Comparison of ENCODE assay signal across 13 cellular contexts in the genomic region with DNA sequence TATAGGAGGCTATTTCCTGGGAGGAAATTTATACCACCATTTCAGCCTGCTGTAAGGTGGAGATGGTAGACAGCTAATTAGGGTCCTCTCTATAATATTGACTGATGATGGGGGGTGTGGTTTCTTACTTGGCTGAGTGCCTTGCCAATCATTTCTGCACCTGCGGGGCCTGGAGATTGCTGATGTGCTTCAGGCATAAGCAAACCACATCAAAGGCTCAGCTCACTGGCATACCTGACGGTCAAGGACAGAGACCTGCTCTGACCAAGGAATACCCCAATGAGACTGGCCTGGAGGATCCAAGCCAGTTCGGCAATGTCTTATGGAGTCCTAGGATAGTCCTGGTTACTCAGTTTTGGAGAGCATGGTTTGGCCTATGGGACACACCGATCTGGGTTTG. TPM values are rescaled to one million over a fixed set of nuclear protein-coding genes. Genes with fewer than 3 reads are reported as not detected.
DNase-seq lines count a peak whose midpoint lies in the region; ATAC-seq and TF ChIP-seq lines count a peak whose summit lies in the region.
"Had no signal": no experiment of that assay in that cellular context is flagged by ENCODE, and none has a peak within 500 bp of the region (broad histone marks: within the 10 kb centered on the region; RNA-seq: fewer than 3 reads in every experiment).

No MANE protein-coding gene starts in this region.

- intact Hi-C loops in HCT116 (cut with micrococcal nuclease): no loop called here

- TF ChIP-seq EP300 in suprapubic skin (IDR thresholded peaks at IDR 0.05): no peak

- no peak for DNase-seq in HCT116 (ENCODE audit: low read depth, low spot score)
- DNase-seq in NCI-H1105 treated with DMSO at 0.1 percent for 48 hours (lab: John Stamatoyannopoulos, UW): peak; percentile 75
- DNase-seq in NCI-H2081 treated with DMSO at 0.1 percent for 48 hours (lab: John Stamatoyannopoulos, UW): peak; percentile 36
- DNase-seq in T-helper 17 cell: no peak
- DNase-seq in WERI-Rb-1: no peak
- no peak for DNase-seq in suprapubic skin (ENCODE audit: low spot score in 2 of 2)
- no peak for DNase-seq in HuH-7 (ENCODE audit: low spot score)
- DNase-seq: DMS153, HCEC 1CT, MV-4-11, OCI-M1, SJCRH30 had no signal

- no peak for TF ChIP-seq RAD21 in HCT116 (IDR thresholded peaks at IDR 0.05; ENCODE audit: low read depth)

- CTCF ChIA-PET in HCT116 (lab: Charles Lee): no interaction called here

- no peaks in the 10 kb centered on the region for H4K20me1 ChIP-seq in HCT116 (ENCODE audit: insufficient read depth)

- no peaks in the 10 kb centered on the region for H3K9me3 ChIP-seq in HCT116 (ENCODE audit: control insufficient read depth in 1 of 2, insufficient read depth in 1 of 2, low read depth in 1 of 2, low read length in 2 of 2)
- no peaks in the 10 kb centered on the region for H3K9me3 ChIP-seq in T-helper 17 cell (ENCODE audit: control insufficient read depth, low read length, poor library complexity, severe bottlenecking)
- peaks cover 4% of the 10 kb centered on the region for H3K9me3 ChIP-seq in WERI-Rb-1 (ENCODE audit: severe bottlenecking)
- no peaks in the 10 kb centered on the region for H3K9me3 ChIP-seq in suprapubic skin
- H3K9me3 ChIP-seq: SJCRH30 had no signal

- no peak overlapping the region for H3K4me2 ChIP-seq in HCT116 (ENCODE audit: low read length)

- H3K9ac ChIP-seq in HCT116 (ENCODE audit: low read length): no peak overlapping the region

- H3K27me3 ChIP-seq in HCT116 (ENCODE audit: insufficient read depth, low read length): no peaks in the 10 kb centered on the region
- no peaks in the 10 kb centered on the region for H3K27me3 ChIP-seq in WERI-Rb-1 (ENCODE audit: insufficient read depth, low read depth, severe bottlenecking)
- H3K27me3 ChIP-seq in suprapubic skin: no peaks in the 10 kb centered on the region
- H3K27me3 ChIP-seq: SJCRH30 had no signal

- no TSS peak for BruUV-seq in HCT116 (replicated peaks; lab: Mats Ljungman, UMichigan)

- H3K4me3 Mint-ChIP-seq in T-helper 17 cell: no peak overlapping the region

- no peaks in the 10 kb centered on the region for H3K27me3 Mint-ChIP-seq in T-helper 17 cell

- ATAC-seq in HCT116 (no peak), T-helper 17 cell (peak; percentile 10)

- TF ChIP-seq CTCF in HCT116 (IDR thresholded peaks at IDR 0.05 in 2 of 3, conservative IDR thresholded peaks at IDR 0.05 in 1 of 3; ENCODE audit: borderline replicate concordance in 1 of 3, insufficient read depth in 1 of 3, low read depth in 2 of 3, low read length in 2 of 3) (no peak), WERI-Rb-1 (IDR thresholded peaks at IDR 0.05; ENCODE audit: low read depth, low read length) (no peak), suprapubic skin (IDR thresholded peaks at IDR 0.05) (no peak)

- H3K4me3 ChIP-seq in HCT116 (replicated peaks in 1 of 2; ENCODE audit: low read depth in 1 of 2, low read length in 2 of 2): no peak overlapping the region
- H3K4me3 ChIP-seq in WERI-Rb-1 (ENCODE audit: low read depth, low read length): no peak overlapping the region
- H3K4me3 ChIP-seq in suprapubic skin: no peak overlapping the region
- H3K4me3 ChIP-seq: SJCRH30 had no signal

- no peaks in the 10 kb centered on the region for H3K79me2 ChIP-seq in HCT116 (ENCODE audit: insufficient read depth, low read length)

- POLR2A ChIA-PET in HCT116 (lab: Charles Lee): no interaction called here

- 81% methylated on average over 2 of the region's 4 CpGs for WGBS in suprapubic skin

- H3K9me2 ChIP-seq in HCT116 (ENCODE audit: insufficient read depth): no peaks in the 10 kb centered on the region

- H3K4me1 ChIP-seq in HCT116 (ENCODE audit: control insufficient read depth in 1 of 2, insufficient read depth in 2 of 2, low read length in 2 of 2) (no peaks in the 10 kb centered on the region), suprapubic skin (peaks cover 7% of the 10 kb centered on the region)
- H3K4me1 ChIP-seq: SJCRH30 had no signal

- no peak for TF ChIP-seq POLR2A in HCT116 (IDR thresholded peaks at IDR 0.05; ENCODE audit: borderline replicate concordance, extremely low read depth, insufficient read depth, insufficient read length)
- TF ChIP-seq POLR2A in suprapubic skin (IDR thresholded peaks at IDR 0.05): no peak

- H2AFZ ChIP-seq in HCT116 (ENCODE audit: low read depth, low read length, poor library complexity, severe bottlenecking): no peak overlapping the region

- no peak overlapping the region for H3K27ac Mint-ChIP-seq in T-helper 17 cell

- H3K36me3 ChIP-seq in HCT116 (ENCODE audit: control insufficient read depth in 1 of 2, insufficient read depth in 2 of 2, low read length in 2 of 2): no peaks in the 10 kb centered on the region
- H3K36me3 ChIP-seq in WERI-Rb-1: peaks cover 11% of the 10 kb centered on the region
- no peaks in the 10 kb centered on the region for H3K36me3 ChIP-seq in suprapubic skin
- H3K36me3 ChIP-seq: SJCRH30 had no signal

- H3K4me1 Mint-ChIP-seq in T-helper 17 cell: peaks cover 5% of the 10 kb centered on the region

- no peaks in the 10 kb centered on the region for H3K36me3 Mint-ChIP-seq in T-helper 17 cell (ENCODE audit: low read depth)

- RAD21 ChIA-PET in HCT116 (lab: Charles Lee; ENCODE audit: low non-redundant PET in 1 of 2, low total read pairs in 2 of 2, uncharacterized antibody in 2 of 2, unreplicated experiment in 2 of 2): no interaction called here

- no peak overlapping the region for H3K27ac ChIP-seq in HCT116 (ENCODE audit: low read depth, low read length)
- H3K27ac ChIP-seq in WERI-Rb-1: no peak overlapping the region
- H3K27ac ChIP-seq in suprapubic skin: no peak overlapping the region
- H3K27ac ChIP-seq: RWPE1, SJCRH30 had no signal

TF ChIP-seq in HCT116, 20 proteins besides CTCF, POLR2A, EP300 and RAD21:
- TF ChIP-seq SP1 (IDR thresholded peaks at IDR 0.05; ENCODE audit: low read depth) (no peak), ELF1 (IDR thresholded peaks at IDR 0.05; ENCODE audit: borderline replicate concordance, low read depth) (no peak), ZNF274 (IDR thresholded peaks at IDR 0.05; ENCODE audit: low read depth, low read length) (no peak), TCF7L2 (IDR thresholded peaks at IDR 0.05; ENCODE audit: borderline replicate concordance, extremely low read depth, insufficient read depth, insufficient read length) (peak; percentile 84), EGR1 (IDR thresholded peaks at IDR 0.05; ENCODE audit: low read depth) (no peak), EZH2phosphoT487 (IDR thresholded peaks at IDR 0.05; ENCODE audit: borderline replicate concordance) (no peak)
- TF ChIP-seq, protein P1, sequence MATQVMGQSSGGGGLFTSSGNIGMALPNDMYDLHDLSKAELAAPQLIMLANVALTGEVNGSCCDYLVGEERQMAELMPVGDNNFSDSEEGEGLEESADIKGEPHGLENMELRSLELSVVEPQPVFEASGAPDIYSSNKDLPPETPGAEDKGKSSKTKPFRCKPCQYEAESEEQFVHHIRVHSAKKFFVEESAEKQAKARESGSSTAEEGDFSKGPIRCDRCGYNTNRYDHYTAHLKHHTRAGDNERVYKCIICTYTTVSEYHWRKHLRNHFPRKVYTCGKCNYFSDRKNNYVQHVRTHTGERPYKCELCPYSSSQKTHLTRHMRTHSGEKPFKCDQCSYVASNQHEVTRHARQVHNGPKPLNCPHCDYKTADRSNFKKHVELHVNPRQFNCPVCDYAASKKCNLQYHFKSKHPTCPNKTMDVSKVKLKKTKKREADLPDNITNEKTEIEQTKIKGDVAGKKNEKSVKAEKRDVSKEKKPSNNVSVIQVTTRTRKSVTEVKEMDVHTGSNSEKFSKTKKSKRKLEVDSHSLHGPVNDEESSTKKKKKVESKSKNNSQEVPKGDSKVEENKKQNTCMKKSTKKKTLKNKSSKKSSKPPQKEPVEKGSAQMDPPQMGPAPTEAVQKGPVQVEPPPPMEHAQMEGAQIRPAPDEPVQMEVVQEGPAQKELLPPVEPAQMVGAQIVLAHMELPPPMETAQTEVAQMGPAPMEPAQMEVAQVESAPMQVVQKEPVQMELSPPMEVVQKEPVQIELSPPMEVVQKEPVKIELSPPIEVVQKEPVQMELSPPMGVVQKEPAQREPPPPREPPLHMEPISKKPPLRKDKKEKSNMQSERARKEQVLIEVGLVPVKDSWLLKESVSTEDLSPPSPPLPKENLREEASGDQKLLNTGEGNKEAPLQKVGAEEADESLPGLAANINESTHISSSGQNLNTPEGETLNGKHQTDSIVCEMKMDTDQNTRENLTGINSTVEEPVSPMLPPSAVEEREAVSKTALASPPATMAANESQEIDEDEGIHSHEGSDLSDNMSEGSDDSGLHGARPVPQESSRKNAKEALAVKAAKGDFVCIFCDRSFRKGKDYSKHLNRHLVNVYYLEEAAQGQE (IDR thresholded peaks at IDR 0.05; ENCODE audit: low read depth): no peak
- TF ChIP-seq, protein P2, sequence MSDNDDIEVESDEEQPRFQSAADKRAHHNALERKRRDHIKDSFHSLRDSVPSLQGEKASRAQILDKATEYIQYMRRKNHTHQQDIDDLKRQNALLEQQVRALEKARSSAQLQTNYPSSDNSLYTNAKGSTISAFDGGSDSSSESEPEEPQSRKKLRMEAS (IDR thresholded peaks at IDR 0.05): no peak

RNA-seq across cellular contexts. Expression of a gene that starts 29.5 kb away (rescaled TPM):
- total RNA-seq in HCT116 (2021; ENCODE audit: unreplicated experiment) (65.2 TPM), T-helper 17 cell (100 to 1,000 TPM in 1 of 2 donors, 10 to 100 TPM in 1; 86.8 to 109 TPM), suprapubic skin (10 to 100 TPM; 59.8 to 86.1 (median 70.4) TPM)
- polyA plus RNA-seq in HCT116 (2012): 43.3 and 45.2 TPM in 2 replicates

Comparison
In these comparisons a context has a peak if more than half of its experiments do, and no peak if none do; other contexts are left out.
1. DNase-seq: peak in NCI-H1105 treated with DMSO at 0.1 percent for 48 hours (single experiment) and NCI-H2081 treated with DMSO at 0.1 percent for 48 hours (single experiment); none in HCT116 (single experiment), T-helper 17 cell (0 of 3), WERI-Rb-1 (single experiment), suprapubic skin (0 of 2) and HuH-7 (single experiment).